In genomic region chr11:1575756-1576155, GRCh38 we compare ENCODE assay signal across 9 cellular contexts. TPM values are rescaled to one million over a fixed set of nuclear protein-coding genes. Genes with fewer than 3 reads are reported as not detected.
DNase-seq lines count a peak whose midpoint lies in the region; ATAC-seq, FAIRE-seq and TF ChIP-seq lines count a peak whose summit lies in the region.
"Not testable (repeated sequence)": the region's sequence is repeated elsewhere in the genome, so short reads cannot be mapped to it uniquely, and the experiment has no call there.
"Had no signal": no experiment of that assay in that cellular context is flagged by ENCODE, and none has a peak within 500 bp of the region (broad histone marks: within the 10 kb centered on the region; RNA-seq: fewer than 3 reads in every experiment).

No MANE protein-coding gene starts in this region.

- peak overlapping the region in 1 of 7 donors; percentile 35 for H3K27ac Mint-ChIP-seq in CD4-positive, alpha-beta memory T cell
- H3K27ac Mint-ChIP-seq in T-cell; naive thymus-derived CD8-positive, alpha-beta T cell: not testable (repeated sequence)
- H3K27ac Mint-ChIP-seq in activated naive CD4-positive, alpha-beta T cell treated with anti-CD3 and anti-CD28 coated beads, Interleukin-2, amount 50 U/mL, for 24 hours = peak overlapping the region; percentile 30

- POLR2A ChIA-PET in CD4-positive, alpha-beta memory T cell (lab: Charles Lee; ENCODE audit: partially characterized antibody) = interaction anchor here (1.2 to 5.5 kb wide), 3 partner anchors 14 to 375 kb away, joined by 3 to 72 read pairs (median 6); no protein-coding TSS in a partner anchor
- POLR2A ChIA-PET in T-cell (lab: Charles Lee) = interaction anchor here in 1 of 2 donors (0.7 kb wide), 1 partner anchor 262 kb away, joined by 3 read pairs; no protein-coding TSS in a partner anchor
- POLR2A ChIA-PET in HepG2 (lab: Yijun Ruan, JAX) = not testable (repeated sequence)
- POLR2A ChIA-PET in naive thymus-derived CD8-positive, alpha-beta T cell (lab: Charles Lee) = interaction anchor here (1.0 kb wide), 1 partner anchor 61 kb away, joined by 3 read pairs; no protein-coding TSS in a partner anchor

- not testable (repeated sequence) for H3K79me2 ChIP-seq in HepG2 (ENCODE audit: insufficient read depth, low read length)

- not testable (repeated sequence) for H3K27me3 Mint-ChIP-seq in CD4-positive, alpha-beta memory T cell; T-cell; activated naive CD4-positive, alpha-beta T cell treated with anti-CD3 and anti-CD28 coated beads, Interleukin-2, amount 50 U/mL, for 24 hours; naive thymus-derived CD8-positive, alpha-beta T cell

- CTCF ChIA-PET in CD4-positive, alpha-beta memory T cell (lab: Charles Lee; ENCODE audit: partially characterized antibody) = interaction anchor here (1.0 to 5.4 kb wide), 12 partner anchors 8 to 123 kb away, joined by 3 to 54 read pairs (median 10); partner anchors contain the start of genes KRTAP5-1 and KRTAP5-5
- CTCF ChIA-PET in T-cell (lab: Charles Lee) = interaction anchor here (0.6 to 2.7 kb wide), 8 partner anchors 10 to 1781 kb away, joined by 3 to 43 read pairs (median 4); no protein-coding TSS in a partner anchor
- CTCF ChIA-PET in HepG2 (lab: Yijun Ruan, JAX; ENCODE audit: low intra/inter-chr PET ratio, low total read pairs) = interaction anchor here (1.4 kb wide), 1 partner anchor 20 kb away, joined by 4 read pairs; no protein-coding TSS in a partner anchor

- H3K4me1 Mint-ChIP-seq in CD4-positive, alpha-beta memory T cell = peaks cover 1 to 17% (median 2%) of the 10 kb centered on the region in 4 donors
- H3K4me1 Mint-ChIP-seq in T-cell = peaks cover 8 to 13% (median 11%) of the 10 kb centered on the region in 3 donors
- H3K4me1 Mint-ChIP-seq in activated naive CD4-positive, alpha-beta T cell treated with anti-CD3 and anti-CD28 coated beads, Interleukin-2, amount 50 U/mL, for 24 hours = not testable (repeated sequence)
- peaks cover 6 to 11% (median 7%) of the 10 kb centered on the region in 4 donors for H3K4me1 Mint-ChIP-seq in naive thymus-derived CD8-positive, alpha-beta T cell

- not testable (repeated sequence) for H2AFZ ChIP-seq in HepG2 (ENCODE audit: low read length)

- not testable (repeated sequence) for DNase-seq in CD4-positive, alpha-beta memory T cell; T-cell; colonic mucosa; HepG2 (ENCODE audit: low spot score); naive thymus-derived CD8-positive, alpha-beta T cell; transverse colon
- peak; percentile 38 for DNase-seq in posterior vena cava (ENCODE audit: low spot score)

- H3K27me3 ChIP-seq in CD4-positive, alpha-beta memory T cell (ENCODE audit: insufficient read depth, low read length); colonic mucosa; transverse colon: not testable (repeated sequence)
- H3K27me3 ChIP-seq in HepG2 (ENCODE audit: control insufficient read depth in 1 of 2, insufficient read depth in 2 of 2, low read length in 2 of 2) = peaks cover 1 to 17% of the 10 kb centered on the region in 2 experiments; a peak in 3 of 5 replicates

- not testable (repeated sequence) for TF ChIP-seq EP300 in HepG2 (IDR thresholded peaks at IDR 0.05; ENCODE audit: low read depth in 2 of 2, low read length in 2 of 2); HepG2 (CRISPR knock-in tag; IDR thresholded peaks at IDR 0.05; ENCODE audit: borderline replicate concordance); transverse colon (IDR thresholded peaks at IDR 0.05; ENCODE audit: low read depth)

- TF ChIP-seq CTCF in colonic mucosa (IDR thresholded peaks at IDR 0.05); HepG2 (CRISPR knock-in tag; IDR thresholded peaks at IDR 0.05); transverse colon (IDR thresholded peaks at IDR 0.05): not testable (repeated sequence)

- not testable (repeated sequence) for H3K4me3 ChIP-seq in CD4-positive, alpha-beta memory T cell (ENCODE audit: low read length in 2 of 2); colonic mucosa; HepG2 (replicated peaks in 1 of 3; ENCODE audit: insufficient read depth in 1 of 3, low read depth in 2 of 3, low read length in 3 of 3); transverse colon

- H3K4me1 ChIP-seq in CD4-positive, alpha-beta memory T cell (ENCODE audit: insufficient read depth, low read length) = peaks cover 22% of the 10 kb centered on the region
- not testable (repeated sequence) for H3K4me1 ChIP-seq in colonic mucosa
- H3K4me1 ChIP-seq in HepG2 (ENCODE audit: insufficient read depth, low read length) (peaks cover 21% of the 10 kb centered on the region), transverse colon (peaks cover 7 to 40% (median 27%) of the 10 kb centered on the region in 4 donors)

- not testable (repeated sequence) for H3K27ac ChIP-seq in CD4-positive, alpha-beta memory T cell (ENCODE audit: low read depth, low read length); HepG2 (ENCODE audit: extremely low read length, insufficient read depth, low read length)
- H3K27ac ChIP-seq in colonic mucosa (peak overlapping the region; percentile 29), transverse colon (peak overlapping the region; percentile 55 to 94 (median 90))

- TF ChIP-seq POLR2A in HepG2 (IDR thresholded peaks at IDR 0.05; ENCODE audit: insufficient read depth in 1 of 2, low read depth in 2 of 2, low read length in 2 of 2); transverse colon (IDR thresholded peaks at IDR 0.05): not testable (repeated sequence)

- H4K20me1 ChIP-seq in HepG2 (ENCODE audit: insufficient read depth, low read length) = not testable (repeated sequence)

- peak overlapping the region in 5 of 8 donors; percentile 32 to 67 (median 36) for H3K4me3 Mint-ChIP-seq in CD4-positive, alpha-beta memory T cell
- H3K4me3 Mint-ChIP-seq in T-cell = peak overlapping the region; percentile 47 to 84 (median 57)
- H3K4me3 Mint-ChIP-seq in activated naive CD4-positive, alpha-beta T cell treated with anti-CD3 and anti-CD28 coated beads, Interleukin-2, amount 50 U/mL, for 24 hours = peak overlapping the region; percentile 19
- peak overlapping the region in 6 of 10 donors; percentile 8 to 82 (median 52) for H3K4me3 Mint-ChIP-seq in naive thymus-derived CD8-positive, alpha-beta T cell

- in situ Hi-C loops in HepG2 (cut with HindIII; ENCODE audit: extremely low pct_ligation_motif_present, low pct_unique_long_range_greater_than_20kb) = not testable (repeated sequence)
- in situ Hi-C loops in transverse colon (cut with MboI; ENCODE audit: low pct_ligation_motif_present in 1 of 4, low pct_unique_long_range_greater_than_20kb in 1 of 4, low sequenced_read_pairs in 3 of 4) = loop anchor here in 1 of 4 donors (5.0 kb wide), 1 partner anchor 33 kb away; no protein-coding TSS in a partner anchor

- ATAC-seq in T-cell (replicated peaks in 1 of 4); HepG2; naive thymus-derived CD8-positive, alpha-beta T cell: not testable (repeated sequence)

- H3K36me3 Mint-ChIP-seq in CD4-positive, alpha-beta memory T cell; T-cell; activated naive CD4-positive, alpha-beta T cell treated with anti-CD3 and anti-CD28 coated beads, Interleukin-2, amount 50 U/mL, for 24 hours: not testable (repeated sequence)
- H3K36me3 Mint-ChIP-seq in naive thymus-derived CD8-positive, alpha-beta T cell = peaks cover 0 to 12% (median 6%) of the 10 kb centered on the region in 3 donors

- not testable (repeated sequence) for H3K9me3 Mint-ChIP-seq in CD4-positive, alpha-beta memory T cell; T-cell; activated naive CD4-positive, alpha-beta T cell treated with anti-CD3 and anti-CD28 coated beads, Interleukin-2, amount 50 U/mL, for 24 hours
- H3K9me3 Mint-ChIP-seq in naive thymus-derived CD8-positive, alpha-beta T cell = peaks cover 0 to 15% (median 7%) of the 10 kb centered on the region in 9 donors

- TF ChIP-seq RAD21 in HepG2 (CRISPR knock-in tag; IDR thresholded peaks at IDR 0.05) = not testable (repeated sequence)

- H3K9ac ChIP-seq in colonic mucosa (ENCODE audit: low read depth in 2 of 2, low read length in 2 of 2); HepG2 (ENCODE audit: insufficient read depth, low read depth, low read length): not testable (repeated sequence)

- H3K36me3 ChIP-seq in CD4-positive, alpha-beta memory T cell (ENCODE audit: insufficient read depth, low read length); colonic mucosa; HepG2 (replicated peaks in 1 of 2; ENCODE audit: control insufficient read depth in 1 of 2, insufficient read depth in 2 of 2, low read length in 2 of 2); transverse colon: not testable (repeated sequence)

- intact Hi-C loops in CD4-positive, alpha-beta memory T cell (cut with micrococcal nuclease) = loop anchor here (2.0 kb wide), 1 partner anchor 267 kb away; the partner anchor contains the start of gene TOLLIP
- intact Hi-C loops in colonic mucosa (cut with DNase I) = loop anchor here (5.0 kb wide), 1 partner anchor 33 kb away; no protein-coding TSS in a partner anchor
- intact Hi-C loops in HepG2 (cut with micrococcal nuclease; ENCODE audit: unreplicated experiment) = loop anchor here (2.0 kb wide), 2 partner anchors 21 to 35 kb away; no protein-coding TSS in a partner anchor
- intact Hi-C loops in posterior vena cava (cut with DNase I) = not testable (repeated sequence)
- intact Hi-C loops in transverse colon (cut with DNase I; ENCODE audit: low total_unique reads) = loop anchor here (2.0 to 5.0 kb wide), 2 partner anchors 29 to 373 kb away; no protein-coding TSS in a partner anchor

- not testable (repeated sequence) for BruUV-seq in HepG2 (replicated peaks; lab: Mats Ljungman, UMichigan)

- not testable (repeated sequence) for H3K9me3 ChIP-seq in CD4-positive, alpha-beta memory T cell (ENCODE audit: control insufficient read depth in 1 of 2, low read length in 2 of 2); colonic mucosa; HepG2 (ENCODE audit: low read length); transverse colon

- 83% methylated on average over 16 of the region's 16 CpGs for WGBS in HepG2 (ENCODE audit: low lambda C conversion rate)
- 54 to 69% methylated on average over 8 to 16 of the region's 16 CpGs for WGBS in transverse colon (ENCODE audit: low coverage in 1 of 2), 2 donors

- not testable (repeated sequence) for H3K4me2 ChIP-seq in HepG2 (ENCODE audit: low read depth, low read length)

- not testable (repeated sequence) for FAIRE-seq in HepG2 (lab: Jason Lieb, UNC)

RNA-seq across cellular contexts. Expression of gene DUSP8, which starts 3.7 kb away (rescaled TPM):
- 1 to 10 TPM; 5.8 TPM for total RNA-seq in CD4-positive, alpha-beta memory T cell
- polyA plus RNA-seq in CD4-positive, alpha-beta memory T cell = 1 to 10 TPM in 1 of 2 donors, not detected in 1; 1.5 TPM
- total RNA-seq in T-cell (10 to 100 TPM in 2 of 5 donors, 1 to 10 TPM in 3; 5.2 to 64.3 (median 8.7) TPM), colonic mucosa (10 to 100 TPM; 21.8 to 33.9 TPM), HepG2 (2016; rRNA removed; fragmentation: Illumina TruSeq; extraction: Trizol) (0.95 and 1.8 TPM in 2 replicates), posterior vena cava (10 to 100 TPM; 11.0 to 19.4 TPM), transverse colon (10 to 100 TPM; 13.3 to 31.8 (median 19.8) TPM)
- total RNA-seq in HepG2 (2016; cell fraction: cytosol; rRNA removed; fragmentation: Illumina TruSeq; extraction: Trizol; ENCODE audit: low read depth) = 0.30 and 0.62 TPM in 2 replicates
- total RNA-seq in HepG2 (2016; cell fraction: insoluble cytoplasmic fraction; rRNA removed; fragmentation: Illumina TruSeq; extraction: Trizol) = 1.1 and 2.2 TPM in 2 replicates
- total RNA-seq in HepG2 (2016; cell fraction: membrane; rRNA removed; fragmentation: Illumina TruSeq; extraction: Trizol) = 1.2 and 1.3 TPM in 2 replicates
- total RNA-seq in HepG2 (2016; cell fraction: nucleus; rRNA removed; fragmentation: Illumina TruSeq; extraction: Trizol) = 1.1 and 1.3 TPM in 2 replicates
- polyA plus RNA-seq in HepG2 (2011; rRNA removed) = 8.0 and 15.4 TPM in 2 replicates
- polyA plus RNA-seq in HepG2 (2011; cell fraction: cytosol; rRNA removed) = 7.3 and 9.2 TPM in 2 replicates
- polyA plus RNA-seq in HepG2 (2011; cell fraction: nucleus; rRNA removed) = 11.7 and 12.2 TPM in 2 replicates
- 13.2 and 23.6 TPM in 2 replicates for polyA plus RNA-seq in HepG2 (2012)
- 0.49 and 1.5 TPM in 2 replicates for polyA plus RNA-seq in HepG2 (2016; cell fraction: cytosol; fragmentation: Illumina TruSeq; extraction: Trizol; ENCODE audit: low read depth)
- 3.4 and 4.9 TPM in 2 replicates for polyA plus RNA-seq in HepG2 (2016; cell fraction: insoluble cytoplasmic fraction; fragmentation: Illumina TruSeq; extraction: Trizol; ENCODE audit: low read depth)
- 2.0 and 2.8 TPM in 2 replicates for polyA plus RNA-seq in HepG2 (2016; cell fraction: membrane; fragmentation: Illumina TruSeq; extraction: Trizol; ENCODE audit: low read depth)
- polyA plus RNA-seq in HepG2 (2016; cell fraction: nucleus; fragmentation: Illumina TruSeq; extraction: Trizol; ENCODE audit: insufficient read depth, low read depth) = 5.9 and 6.8 TPM in 2 replicates
- polyA minus RNA-seq in HepG2 (2011; rRNA and poly(A)+ RNA removed; ENCODE audit: low replicate concordance) = 5.4 and 14.1 TPM in 2 replicates
- polyA minus RNA-seq in HepG2 (2011; cell fraction: cytosol; rRNA and poly(A)+ RNA removed) = 4.0 and 5.3 TPM in 2 replicates
- polyA minus RNA-seq in HepG2 (2011; cell fraction: nucleus; rRNA and poly(A)+ RNA removed) = 0.90 and 3.0 TPM in 2 replicates
- total RNA-seq in naive thymus-derived CD8-positive, alpha-beta T cell = 1 to 10 TPM; 3.1 to 5.1 TPM
- polyA plus RNA-seq in naive thymus-derived CD8-positive, alpha-beta T cell = under 1 TPM in 2 of 3 donors, not detected in 1; 0.17 to 0.39 TPM
- polyA plus RNA-seq: GM23248 had no signal

RNA-seq across cellular contexts. Expression of gene KRTAP5-1, which starts 9.3 kb away (rescaled TPM):
- not detected for total RNA-seq in CD4-positive, alpha-beta memory T cell
- polyA plus RNA-seq in CD4-positive, alpha-beta memory T cell = under 1 TPM in 1 of 2 donors, not detected in 1; 0.29 TPM
- total RNA-seq in T-cell (not detected), colonic mucosa (not detected), HepG2 (2016; rRNA removed; fragmentation: Illumina TruSeq; extraction: Trizol) (not detected in 2 replicates), posterior vena cava (not detected), transverse colon (not detected)
- not detected in 2 replicates for total RNA-seq in HepG2 (2016; cell fraction: cytosol; rRNA removed; fragmentation: Illumina TruSeq; extraction: Trizol; ENCODE audit: low read depth)
- total RNA-seq in HepG2 (2016; cell fraction: insoluble cytoplasmic fraction; rRNA removed; fragmentation: Illumina TruSeq; extraction: Trizol) = not detected in 2 replicates
- total RNA-seq in HepG2 (2016; cell fraction: membrane; rRNA removed; fragmentation: Illumina TruSeq; extraction: Trizol) = not detected in 2 replicates
- not detected in 2 replicates for total RNA-seq in HepG2 (2016; cell fraction: nucleus; rRNA removed; fragmentation: Illumina TruSeq; extraction: Trizol)
- not detected in 2 replicates for polyA plus RNA-seq in HepG2 (2011; rRNA removed)
- not detected in 2 replicates for polyA plus RNA-seq in HepG2 (2011; cell fraction: cytosol; rRNA removed)
- not detected in 2 replicates for polyA plus RNA-seq in HepG2 (2011; cell fraction: nucleus; rRNA removed)
- polyA plus RNA-seq in HepG2 (2012) = 0.25 and 0.99 TPM in 2 replicates
- polyA plus RNA-seq in HepG2 (2016; cell fraction: cytosol; fragmentation: Illumina TruSeq; extraction: Trizol; ENCODE audit: low read depth) = not detected in 2 replicates
- not detected in 2 replicates for polyA plus RNA-seq in HepG2 (2016; cell fraction: insoluble cytoplasmic fraction; fragmentation: Illumina TruSeq; extraction: Trizol; ENCODE audit: low read depth)
- polyA plus RNA-seq in HepG2 (2016; cell fraction: membrane; fragmentation: Illumina TruSeq; extraction: Trizol; ENCODE audit: low read depth) = not detected in 2 replicates
- not detected in 2 replicates for polyA plus RNA-seq in HepG2 (2016; cell fraction: nucleus; fragmentation: Illumina TruSeq; extraction: Trizol; ENCODE audit: insufficient read depth, low read depth)
- not detected in 2 replicates for polyA minus RNA-seq in HepG2 (2011; rRNA and poly(A)+ RNA removed; ENCODE audit: low replicate concordance)
- polyA minus RNA-seq in HepG2 (2011; cell fraction: cytosol; rRNA and poly(A)+ RNA removed) = not detected in 2 replicates
- not detected in 2 replicates for polyA minus RNA-seq in HepG2 (2011; cell fraction: nucleus; rRNA and poly(A)+ RNA removed)
- not detected for total RNA-seq in naive thymus-derived CD8-positive, alpha-beta T cell
- not detected for polyA plus RNA-seq in naive thymus-derived CD8-positive, alpha-beta T cell
- total RNA-seq: GM23248 had no signal
- polyA plus RNA-seq: GM23248 had no signal

RNA-seq across cellular contexts. Expression of gene KRTAP5-2, which starts 22.3 kb away (rescaled TPM):
- not detected for total RNA-seq in CD4-positive, alpha-beta memory T cell
- polyA plus RNA-seq in CD4-positive, alpha-beta memory T cell = not detected
- not detected for total RNA-seq in T-cell
- total RNA-seq in colonic mucosa = not detected
- not detected in 2 replicates for total RNA-seq in HepG2 (2016; rRNA removed; fragmentation: Illumina TruSeq; extraction: Trizol)
- not detected in 2 replicates for total RNA-seq in HepG2 (2016; cell fraction: cytosol; rRNA removed; fragmentation: Illumina TruSeq; extraction: Trizol; ENCODE audit: low read depth)
- not detected in 2 replicates for total RNA-seq in HepG2 (2016; cell fraction: insoluble cytoplasmic fraction; rRNA removed; fragmentation: Illumina TruSeq; extraction: Trizol)
- not detected in 2 replicates for total RNA-seq in HepG2 (2016; cell fraction: membrane; rRNA removed; fragmentation: Illumina TruSeq; extraction: Trizol)
- not detected in 2 replicates for total RNA-seq in HepG2 (2016; cell fraction: nucleus; rRNA removed; fragmentation: Illumina TruSeq; extraction: Trizol)
- not detected in 2 replicates for polyA plus RNA-seq in HepG2 (2011; rRNA removed)
- not detected in 2 replicates for polyA plus RNA-seq in HepG2 (2011; cell fraction: cytosol; rRNA removed)
- not detected in 2 replicates for polyA plus RNA-seq in HepG2 (2011; cell fraction: nucleus; rRNA removed)
- 0.29 and 0.55 TPM in 2 replicates for polyA plus RNA-seq in HepG2 (2012)
- polyA plus RNA-seq in HepG2 (2016; cell fraction: cytosol; fragmentation: Illumina TruSeq; extraction: Trizol; ENCODE audit: low read depth) = not detected in 2 replicates
- not detected in 2 replicates for polyA plus RNA-seq in HepG2 (2016; cell fraction: insoluble cytoplasmic fraction; fragmentation: Illumina TruSeq; extraction: Trizol; ENCODE audit: low read depth)
- not detected in 2 replicates for polyA plus RNA-seq in HepG2 (2016; cell fraction: membrane; fragmentation: Illumina TruSeq; extraction: Trizol; ENCODE audit: low read depth)
- not detected in 2 replicates for polyA plus RNA-seq in HepG2 (2016; cell fraction: nucleus; fragmentation: Illumina TruSeq; extraction: Trizol; ENCODE audit: insufficient read depth, low read depth)
- 0.21 TPM in 1 of 2 replicates, not detected in the other for polyA minus RNA-seq in HepG2 (2011; rRNA and poly(A)+ RNA removed; ENCODE audit: low replicate concordance)
- not detected in 2 replicates for polyA minus RNA-seq in HepG2 (2011; cell fraction: cytosol; rRNA and poly(A)+ RNA removed)
- polyA minus RNA-seq in HepG2 (2011; cell fraction: nucleus; rRNA and poly(A)+ RNA removed) = not detected in 2 replicates
- not detected for total RNA-seq in naive thymus-derived CD8-positive, alpha-beta T cell
- polyA plus RNA-seq in naive thymus-derived CD8-positive, alpha-beta T cell = not detected
- total RNA-seq in posterior vena cava = not detected
- not detected for total RNA-seq in transverse colon
- total RNA-seq: GM23248 had no signal
- polyA plus RNA-seq: GM23248 had no signal

RNA-seq across cellular contexts. Expression of gene KRTAP5-3, which starts 32.5 kb away (rescaled TPM):
- not detected for total RNA-seq in CD4-positive, alpha-beta memory T cell
- not detected for polyA plus RNA-seq in CD4-positive, alpha-beta memory T cell
- total RNA-seq in T-cell (not detected), colonic mucosa (not detected), HepG2 (2016; rRNA removed; fragmentation: Illumina TruSeq; extraction: Trizol) (not detected in 2 replicates), posterior vena cava (not detected), transverse colon (not detected)
- not detected in 2 replicates for total RNA-seq in HepG2 (2016; cell fraction: cytosol; rRNA removed; fragmentation: Illumina TruSeq; extraction: Trizol; ENCODE audit: low read depth)
- not detected in 2 replicates for total RNA-seq in HepG2 (2016; cell fraction: insoluble cytoplasmic fraction; rRNA removed; fragmentation: Illumina TruSeq; extraction: Trizol)
- total RNA-seq in HepG2 (2016; cell fraction: membrane; rRNA removed; fragmentation: Illumina TruSeq; extraction: Trizol) = not detected in 2 replicates
- total RNA-seq in HepG2 (2016; cell fraction: nucleus; rRNA removed; fragmentation: Illumina TruSeq; extraction: Trizol) = not detected in 2 replicates
- polyA plus RNA-seq in HepG2 (2011; rRNA removed) = not detected in 2 replicates
- not detected in 2 replicates for polyA plus RNA-seq in HepG2 (2011; cell fraction: cytosol; rRNA removed)
- polyA plus RNA-seq in HepG2 (2011; cell fraction: nucleus; rRNA removed) = not detected in 2 replicates
- not detected in 2 replicates for polyA plus RNA-seq in HepG2 (2012)
- polyA plus RNA-seq in HepG2 (2016; cell fraction: cytosol; fragmentation: Illumina TruSeq; extraction: Trizol; ENCODE audit: low read depth) = not detected in 2 replicates
- not detected in 2 replicates for polyA plus RNA-seq in HepG2 (2016; cell fraction: insoluble cytoplasmic fraction; fragmentation: Illumina TruSeq; extraction: Trizol; ENCODE audit: low read depth)
- polyA plus RNA-seq in HepG2 (2016; cell fraction: membrane; fragmentation: Illumina TruSeq; extraction: Trizol; ENCODE audit: low read depth) = not detected in 2 replicates
- not detected in 2 replicates for polyA plus RNA-seq in HepG2 (2016; cell fraction: nucleus; fragmentation: Illumina TruSeq; extraction: Trizol; ENCODE audit: insufficient read depth, low read depth)
- not detected in 2 replicates for polyA minus RNA-seq in HepG2 (2011; rRNA and poly(A)+ RNA removed; ENCODE audit: low replicate concordance)
- polyA minus RNA-seq in HepG2 (2011; cell fraction: cytosol; rRNA and poly(A)+ RNA removed) = not detected in 2 replicates
- not detected in 2 replicates for polyA minus RNA-seq in HepG2 (2011; cell fraction: nucleus; rRNA and poly(A)+ RNA removed)
- not detected for total RNA-seq in naive thymus-derived CD8-positive, alpha-beta T cell
- not detected for polyA plus RNA-seq in naive thymus-derived CD8-positive, alpha-beta T cell
- total RNA-seq: GM23248 had no signal
- polyA plus RNA-seq: GM23248 had no signal

RNA-seq across cellular contexts. Expression of gene KRTAP5-4, which starts 46.2 kb away (rescaled TPM):
- total RNA-seq in CD4-positive, alpha-beta memory T cell = not detected
- polyA plus RNA-seq in CD4-positive, alpha-beta memory T cell = not detected
- total RNA-seq in T-cell (not detected), colonic mucosa (not detected), HepG2 (2016; rRNA removed; fragmentation: Illumina TruSeq; extraction: Trizol) (not detected in 2 replicates), posterior vena cava (not detected), transverse colon (not detected)
- not detected in 2 replicates for total RNA-seq in HepG2 (2016; cell fraction: cytosol; rRNA removed; fragmentation: Illumina TruSeq; extraction: Trizol; ENCODE audit: low read depth)
- not detected in 2 replicates for total RNA-seq in HepG2 (2016; cell fraction: insoluble cytoplasmic fraction; rRNA removed; fragmentation: Illumina TruSeq; extraction: Trizol)
- not detected in 2 replicates for total RNA-seq in HepG2 (2016; cell fraction: membrane; rRNA removed; fragmentation: Illumina TruSeq; extraction: Trizol)
- total RNA-seq in HepG2 (2016; cell fraction: nucleus; rRNA removed; fragmentation: Illumina TruSeq; extraction: Trizol) = not detected in 2 replicates
- not detected in 2 replicates for polyA plus RNA-seq in HepG2 (2011; rRNA removed)
- polyA plus RNA-seq in HepG2 (2011; cell fraction: cytosol; rRNA removed) = not detected in 2 replicates
- 0.16 TPM in 1 of 2 replicates, not detected in the other for polyA plus RNA-seq in HepG2 (2011; cell fraction: nucleus; rRNA removed)
- polyA plus RNA-seq in HepG2 (2012) = not detected in 2 replicates
- not detected in 2 replicates for polyA plus RNA-seq in HepG2 (2016; cell fraction: cytosol; fragmentation: Illumina TruSeq; extraction: Trizol; ENCODE audit: low read depth)
- polyA plus RNA-seq in HepG2 (2016; cell fraction: insoluble cytoplasmic fraction; fragmentation: Illumina TruSeq; extraction: Trizol; ENCODE audit: low read depth) = not detected in 2 replicates
- not detected in 2 replicates for polyA plus RNA-seq in HepG2 (2016; cell fraction: membrane; fragmentation: Illumina TruSeq; extraction: Trizol; ENCODE audit: low read depth)
- polyA plus RNA-seq in HepG2 (2016; cell fraction: nucleus; fragmentation: Illumina TruSeq; extraction: Trizol; ENCODE audit: insufficient read depth, low read depth) = not detected in 2 replicates
- polyA minus RNA-seq in HepG2 (2011; rRNA and poly(A)+ RNA removed; ENCODE audit: low replicate concordance) = not detected in 2 replicates
- polyA minus RNA-seq in HepG2 (2011; cell fraction: cytosol; rRNA and poly(A)+ RNA removed) = not detected in 2 replicates
- not detected in 2 replicates for polyA minus RNA-seq in HepG2 (2011; cell fraction: nucleus; rRNA and poly(A)+ RNA removed)
- not detected for total RNA-seq in naive thymus-derived CD8-positive, alpha-beta T cell
- not detected for polyA plus RNA-seq in naive thymus-derived CD8-positive, alpha-beta T cell
- total RNA-seq: GM23248 had no signal
- polyA plus RNA-seq: GM23248 had no signal
